ENCODE assay signal across 1 cellular context in the genomic region with DNA sequence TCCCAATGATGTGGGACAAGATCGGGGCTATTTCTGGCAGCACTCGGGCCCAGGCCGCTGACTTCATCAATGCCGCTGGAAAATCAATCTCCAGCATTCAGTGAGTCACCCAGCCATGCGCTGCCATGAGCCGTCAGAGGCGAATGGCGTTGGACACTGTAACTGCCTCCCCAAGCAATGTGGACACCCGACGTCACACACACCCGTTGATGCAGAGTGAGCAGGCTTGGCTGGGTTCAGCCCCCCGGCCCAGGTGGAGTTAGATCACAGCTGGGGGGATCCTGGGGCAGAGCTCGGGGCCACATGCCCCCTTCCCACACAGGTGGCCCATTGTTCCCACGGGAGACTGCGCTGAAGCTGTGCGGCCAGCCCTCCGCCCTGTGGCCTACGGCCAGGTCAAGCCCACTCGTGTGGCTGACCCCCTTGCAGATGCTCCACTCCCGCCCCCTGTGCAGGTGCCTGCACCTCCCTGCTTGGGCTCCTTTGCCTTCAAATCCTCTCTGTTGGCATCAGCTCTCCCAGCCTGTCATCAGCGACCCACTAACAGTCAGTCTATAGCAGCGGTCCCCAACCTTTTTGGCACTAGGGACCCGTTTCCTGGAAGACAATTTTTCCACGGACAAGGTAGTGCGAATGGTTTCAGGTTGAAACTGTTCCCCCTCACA.
TF ChIP-seq lines count a peak whose summit lies in the region.

No MANE protein-coding gene starts in this region.

TF ChIP-seq in K562, 482 proteins besides CTCF, POLR2A, EP300 and RAD21 (continued from another document):
- TF ChIP-seq, protein P1, sequence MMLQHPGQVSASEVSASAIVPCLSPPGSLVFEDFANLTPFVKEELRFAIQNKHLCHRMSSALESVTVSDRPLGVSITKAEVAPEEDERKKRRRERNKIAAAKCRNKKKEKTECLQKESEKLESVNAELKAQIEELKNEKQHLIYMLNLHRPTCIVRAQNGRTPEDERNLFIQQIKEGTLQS (IDR thresholded peaks at IDR 0.05) = 0 out of 2 replicates have a peak, but pooled peaks have one; percentile 15
- TF ChIP-seq, protein P1 (CRISPR knock-in tag; conservative IDR thresholded peaks at IDR 0.05) = no peak
- TF ChIP-seq CC2D1A (IDR thresholded peaks at IDR 0.05) (no peak), ZC3H11A (IDR thresholded peaks at IDR 0.05; ENCODE audit: low read depth, low read length) (no peak), GABPB1 (CRISPR knock-in tag; IDR thresholded peaks at IDR 0.05) (no peak), BRCA1 (IDR thresholded peaks at IDR 0.05) (no peak), BRCA1 (CRISPR knock-in tag; IDR thresholded peaks at IDR 0.05) (no peak), ZNF436 (CRISPR knock-in tag; IDR thresholded peaks at IDR 0.05) (no peak)
- TF ChIP-seq, protein P2, sequence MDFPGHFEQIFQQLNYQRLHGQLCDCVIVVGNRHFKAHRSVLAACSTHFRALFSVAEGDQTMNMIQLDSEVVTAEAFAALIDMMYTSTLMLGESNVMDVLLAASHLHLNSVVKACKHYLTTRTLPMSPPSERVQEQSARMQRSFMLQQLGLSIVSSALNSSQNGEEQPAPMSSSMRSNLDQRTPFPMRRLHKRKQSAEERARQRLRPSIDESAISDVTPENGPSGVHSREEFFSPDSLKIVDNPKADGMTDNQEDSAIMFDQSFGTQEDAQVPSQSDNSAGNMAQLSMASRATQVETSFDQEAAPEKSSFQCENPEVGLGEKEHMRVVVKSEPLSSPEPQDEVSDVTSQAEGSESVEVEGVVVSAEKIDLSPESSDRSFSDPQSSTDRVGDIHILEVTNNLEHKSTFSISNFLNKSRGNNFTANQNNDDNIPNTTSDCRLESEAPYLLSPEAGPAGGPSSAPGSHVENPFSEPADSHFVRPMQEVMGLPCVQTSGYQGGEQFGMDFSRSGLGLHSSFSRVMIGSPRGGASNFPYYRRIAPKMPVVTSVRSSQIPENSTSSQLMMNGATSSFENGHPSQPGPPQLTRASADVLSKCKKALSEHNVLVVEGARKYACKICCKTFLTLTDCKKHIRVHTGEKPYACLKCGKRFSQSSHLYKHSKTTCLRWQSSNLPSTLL (IDR thresholded peaks at IDR 0.05) = no peak
